Comparison of ENCODE assay signal across 8 cellular contexts in genomic region chr17:68035131-68035522, GRCh38. TPM values are rescaled to one million over a fixed set of nuclear protein-coding genes. Genes with fewer than 3 reads are reported as not detected.
DNase-seq lines count a peak whose midpoint lies in the region; ATAC-seq and TF ChIP-seq lines count a peak whose summit lies in the region.

No MANE protein-coding gene starts in this region.

- H3K4me1 Mint-ChIP-seq in Calu3 (ENCODE audit: low read depth, unreplicated experiment): peaks cover 13% of the 10 kb centered on the region
- H3K4me1 Mint-ChIP-seq in activated naive CD4-positive, alpha-beta T cell treated with anti-CD3 and anti-CD28 coated beads for 36 hours (ENCODE audit: low read depth): peaks cover 19% of the 10 kb centered on the region

- intact Hi-C loops in Calu3 (cut with micrococcal nuclease; ENCODE audit: unreplicated experiment): no loop called here
- intact Hi-C loops in activated naive CD4-positive, alpha-beta T cell treated with anti-CD3 and anti-CD28 coated beads for 36 hours (cut with micrococcal nuclease): loop anchor here (1.0 to 5.0 kb wide), 8 partner anchors 15 to 477 kb away; partner anchors contain the start of genes AMZ2, BPTF, PRKAR1A and WIPI1

- H3K36me3 Mint-ChIP-seq in Calu3 (ENCODE audit: insufficient read depth, unreplicated experiment): peaks cover 48% of the 10 kb centered on the region
- H3K36me3 Mint-ChIP-seq in activated naive CD4-positive, alpha-beta T cell treated with anti-CD3 and anti-CD28 coated beads for 36 hours (ENCODE audit: low read depth): peaks cover 28% of the 10 kb centered on the region

- H3K27me3 ChIP-seq in iPS-15b (ENCODE audit: control insufficient read depth, insufficient read depth, low read length): no peaks in the 10 kb centered on the region

- peak overlapping the region; percentile 90 for H3K4me3 Mint-ChIP-seq in Calu3 (ENCODE audit: low read depth, unreplicated experiment)
- H3K4me3 Mint-ChIP-seq in activated naive CD4-positive, alpha-beta T cell treated with anti-CD3 and anti-CD28 coated beads for 36 hours: peak overlapping the region; percentile 94

- H3K27ac Mint-ChIP-seq in Calu3 (ENCODE audit: unreplicated experiment): peak overlapping the region; percentile 95
- peak overlapping the region; percentile 96 for H3K27ac Mint-ChIP-seq in activated naive CD4-positive, alpha-beta T cell treated with anti-CD3 and anti-CD28 coated beads for 36 hours

- peak; percentile 88 for ATAC-seq in GM21737 (IDR thresholded peaks at IDR 0.05; ENCODE audit: unreplicated experiment)

- H3K9me3 Mint-ChIP-seq in Calu3 (ENCODE audit: low read depth, unreplicated experiment): no peaks in the 10 kb centered on the region
- H3K9me3 Mint-ChIP-seq in activated naive CD4-positive, alpha-beta T cell treated with anti-CD3 and anti-CD28 coated beads for 36 hours: no peaks in the 10 kb centered on the region

- peaks cover 24% of the 10 kb centered on the region for H3K36me3 ChIP-seq in iPS-15b (ENCODE audit: control insufficient read depth, insufficient read depth, low read length)

- CTCF ChIA-PET in Calu3 (lab: Charles Lee): interaction anchor here (0.6 to 1.0 kb wide), 4 partner anchors 11 to 246 kb away, joined by 3 to 7 read pairs (median 4); no protein-coding TSS in a partner anchor
- CTCF ChIA-PET in activated naive CD4-positive, alpha-beta T cell treated with anti-CD3 and anti-CD28 coated beads for 36 hours (lab: Charles Lee): interaction anchor here (0.6 to 2.0 kb wide), 2 partner anchors 15 to 23 kb away, joined by 4 to 8 read pairs; no protein-coding TSS in a partner anchor

- TF ChIP-seq CTCF in Calu3 (IDR thresholded peaks at IDR 0.05; ENCODE audit: unreplicated experiment): no peak

- no peak overlapping the region for H3K9ac ChIP-seq in iPS-15b (ENCODE audit: low read depth, low read length)

- no TSS peak for BruUV-seq in Calu3 (replicated peaks; lab: Mats Ljungman, UMichigan)

- H3K4me3 ChIP-seq in Jurkat, Clone E6-1 (ENCODE audit: low read length): peak overlapping the region; percentile 44
- H3K4me3 ChIP-seq in iPS-15b (ENCODE audit: low read depth, low read length): peak overlapping the region; percentile 14

- no peaks in the 10 kb centered on the region for H3K9me3 ChIP-seq in iPS-15b (ENCODE audit: control insufficient read depth, insufficient read depth, low read length)

- no peaks in the 10 kb centered on the region for H3K27me3 Mint-ChIP-seq in Calu3 (ENCODE audit: unreplicated experiment)
- no peaks in the 10 kb centered on the region for H3K27me3 Mint-ChIP-seq in activated naive CD4-positive, alpha-beta T cell treated with anti-CD3 and anti-CD28 coated beads for 36 hours (ENCODE audit: low read depth)

- DNase-seq in Calu3 (peak; percentile 94), SKM-1 (lab: John Stamatoyannopoulos, UW; ENCODE audit: unreplicated experiment) (peak; percentile 96), dermis blood vessel endothelial cell (no peak)
- no peak for DNase-seq in Jurkat, Clone E6-1 (ENCODE audit: low read depth, low spot score)
- peak; percentile 93 for DNase-seq in activated naive CD4-positive, alpha-beta T cell treated with anti-CD3 and anti-CD28 coated beads for 36 hours
- peak; percentile 60 to 91 (median 86) for DNase-seq in stimulated activated CD4-positive, alpha-beta T cell treated with anti-CD3 and anti-CD28 coated beads, Interleukin-1b, Interleukin-23, amount 100 ng/mL, for 24 hours (ENCODE audit: low read depth in 4 of 4, low spot score in 1 of 4)

- H3K4me1 ChIP-seq in iPS-15b (ENCODE audit: control insufficient read depth, insufficient read depth, low read length): peaks cover 9% of the 10 kb centered on the region

RNA-seq across cellular contexts. Expression of gene KPNA2, which starts 0.4 kb away (rescaled TPM):
- total RNA-seq in Calu3 (2022): 188 and 209 TPM in 2 replicates
- polyA plus RNA-seq in Jurkat, Clone E6-1 (2012; ENCODE audit: insufficient read depth, insufficient read length): 428 TPM
- 100 to 1,000 TPM; 186 to 203 TPM for total RNA-seq in activated naive CD4-positive, alpha-beta T cell treated with anti-CD3 and anti-CD28 coated beads for 36 hours
- 96.5 and 179 TPM in 2 replicates for total RNA-seq in dermis blood vessel endothelial cell

RNA-seq across cellular contexts. Expression of gene C17orf58, which starts 38.9 kb away (rescaled TPM):
- total RNA-seq in Calu3 (2022) (10.3 and 11.8 TPM in 2 replicates), dermis blood vessel endothelial cell (21.3 and 35.6 TPM in 2 replicates)
- 9.9 TPM for polyA plus RNA-seq in Jurkat, Clone E6-1 (2012; ENCODE audit: insufficient read depth, insufficient read length)
- 1 to 10 TPM; 9.4 to 9.7 TPM for total RNA-seq in activated naive CD4-positive, alpha-beta T cell treated with anti-CD3 and anti-CD28 coated beads for 36 hours

Comparison
In these comparisons a context has a peak if more than half of its experiments do, and no peak if none do; other contexts are left out.
1. DNase-seq: peak in Calu3 (single experiment), SKM-1 (single experiment), activated naive CD4-positive, alpha-beta T cell treated with anti-CD3 and anti-CD28 coated beads for 36 hours (single experiment) and stimulated activated CD4-positive, alpha-beta T cell treated with anti-CD3 and anti-CD28 coated beads, Interleukin-1b, Interleukin-23, amount 100 ng/mL, for 24 hours (4 of 4); none in Jurkat, Clone E6-1 (single experiment) and dermis blood vessel endothelial cell (single experiment).